ENCODE assay signal across 28 cellular contexts in the genomic region with DNA sequence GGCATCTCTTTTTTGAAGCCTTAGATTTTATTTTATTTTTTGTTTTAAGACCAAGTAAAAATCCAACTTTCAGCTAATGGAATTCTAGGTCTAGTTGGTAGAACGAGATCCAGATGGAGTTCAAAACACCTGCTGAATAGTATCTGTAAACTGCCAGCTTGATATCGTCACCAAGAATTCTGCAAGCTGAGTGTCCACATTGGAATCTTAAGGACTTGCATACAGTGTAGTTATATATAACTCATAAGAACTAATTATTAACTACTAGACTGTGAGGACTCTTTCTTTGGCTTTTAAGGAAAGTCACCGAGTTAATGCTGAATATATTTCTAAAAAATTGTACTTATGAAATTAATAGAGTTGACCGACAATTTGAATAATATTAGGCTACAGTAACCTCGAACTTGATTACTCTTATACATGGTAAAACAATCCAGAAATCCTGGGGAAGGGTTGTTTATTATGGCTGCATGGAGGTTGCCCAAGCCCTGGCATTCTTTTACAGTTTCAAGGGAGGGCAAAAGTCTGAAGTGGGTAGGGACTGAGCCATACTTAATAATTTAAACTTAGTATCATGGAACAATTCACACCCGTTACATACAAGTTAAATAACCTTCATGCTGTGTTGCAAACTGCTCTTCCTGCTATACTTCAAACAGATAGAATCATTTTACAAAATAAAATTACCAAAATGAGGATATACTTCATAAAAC.
"Had no signal": no experiment of that assay in that cellular context is flagged by ENCODE, and none has a peak within 500 bp of the region (broad histone marks: within the 10 kb centered on the region; RNA-seq: fewer than 3 reads in every experiment).

No MANE protein-coding gene starts in this region.

- H3K9me3 ChIP-seq: ascending aorta had no signal

- H3K27ac Mint-ChIP-seq: activated CD4-positive, alpha-beta T cell treated with anti-CD3 and anti-CD28 coated beads, Interleukin-2, amount 10 ng/mL, durations not matched to agents 7 days and 5 days; activated CD8-positive, alpha-beta T cell treated with anti-CD3 and anti-CD28 coated beads, Interleukin-2, amount 10 ng/mL, durations not matched to agents 7 days and 5 days; activated naive CD4-positive, alpha-beta T cell treated with anti-CD3 and anti-CD28 coated beads, Interleukin-2, amount 50 U/mL, for 24 hours; activated naive CD8-positive, alpha-beta T cell treated with anti-CD3 and anti-CD28 coated beads, Interleukin-2, amount 10 ng/mL, durations not matched to agents 7 days and 5 days; activated T-cell treated with anti-CD3 and anti-CD28 coated beads, Interleukin-2, amount 50 U/mL, for 24 hours; activated T-helper 2 cell treated with anti-CD3 and anti-CD28 coated beads, Interferon-gamma antibody, Interleukin-2, Interleukin-4, amounts not matched to agents 10 μg/mL and 5 μg/mL and 100 μg/mL, durations not matched to agents 14 hours and 24 hours and 36 hours had no signal

- H3K36me3 Mint-ChIP-seq: activated naive CD4-positive, alpha-beta T cell treated with anti-CD3 and anti-CD28 coated beads, Interleukin-2, amount 50 U/mL, for 24 hours; activated naive CD8-positive, alpha-beta T cell treated with anti-CD3 and anti-CD28 coated beads, Interleukin-2, amount 10 ng/mL, durations not matched to agents 7 days and 5 days had no signal

- H3K27ac ChIP-seq: ascending aorta, cardiac muscle cell, SJCRH30, SK-N-MC had no signal

- H3K4me1 Mint-ChIP-seq: activated CD4-positive, alpha-beta T cell treated with anti-CD3 and anti-CD28 coated beads, Interleukin-2, amount 10 ng/mL, durations not matched to agents 7 days and 5 days; activated naive CD4-positive, alpha-beta T cell treated with anti-CD3 and anti-CD28 coated beads, Interleukin-2, amount 50 U/mL, for 24 hours; activated naive CD8-positive, alpha-beta T cell treated with anti-CD3 and anti-CD28 coated beads, Interleukin-2, amount 10 ng/mL, durations not matched to agents 7 days and 5 days had no signal

- ATAC-seq: activated CD8-positive, alpha-beta T cell treated with anti-CD3 and anti-CD28 coated beads, Interleukin-2, amount 10 ng/mL, durations not matched to agents 7 days and 5 days; K562; Panc1 had no signal

- H3K4me1 ChIP-seq: ascending aorta, SJCRH30 had no signal

- H3K27me3 ChIP-seq: ascending aorta, cardiac muscle cell had no signal

- H3K4me3 Mint-ChIP-seq: activated CD4-positive, alpha-beta T cell treated with anti-CD3 and anti-CD28 coated beads, Interleukin-2, amount 10 ng/mL, durations not matched to agents 7 days and 5 days; activated CD8-positive, alpha-beta T cell treated with anti-CD3 and anti-CD28 coated beads, Interleukin-2, amount 10 ng/mL, durations not matched to agents 7 days and 5 days; activated naive CD4-positive, alpha-beta T cell treated with anti-CD3 and anti-CD28 coated beads, Interleukin-2, amount 50 U/mL, for 24 hours; activated naive CD8-positive, alpha-beta T cell treated with anti-CD3 and anti-CD28 coated beads, Interleukin-2, amount 10 ng/mL, durations not matched to agents 7 days and 5 days; activated T-cell treated with anti-CD3 and anti-CD28 coated beads, Interleukin-2, amount 50 U/mL, for 24 hours had no signal

- DNase-seq: activated CD4-positive, alpha-beta T cell treated with anti-CD3 and anti-CD28 coated beads, Interleukin-2, amount 10 ng/mL, durations not matched to agents 7 days and 5 days; activated CD4-positive, alpha-beta T cell treated with anti-CD3 and anti-CD28 coated beads, Interleukin-2, amount 50 U/mL, for 48 hours; activated CD8-positive, alpha-beta T cell treated with anti-CD3 and anti-CD28 coated beads, Interleukin-2, amount 10 ng/mL, durations not matched to agents 7 days and 5 days; activated gamma-delta T cell; activated naive CD4-positive, alpha-beta T cell treated with Interleukin-2 at 50 U/mL for 16 hours; activated naive CD8-positive, alpha-beta T cell treated with anti-CD3 and anti-CD28 coated beads, Interleukin-2, amount 10 ng/mL, durations not matched to agents 7 days and 5 days; activated T-cell treated with anti-CD3 and anti-CD28 coated beads, Interleukin-2, amount 50 U/mL, for 24 hours; amygdala; NCI-H1092 treated with DMSO at 0.1 percent for 48 hours; NCI-H1417; NCI-H146; NCI-H187; NCI-H2029 treated with DMSO at 0.1 percent for 48 hours; NCI-H2171 treated with DMSO at 0.1 percent for 48 hours; NCI-H2227 treated with DMSO at 0.1 percent for 48 hours; NCI-H446 treated with DMSO at 0.1 percent for 48 hours; NCI-H524 treated with DMSO at 0.1 percent for 48 hours; SHP77; SJCRH30; T1000 had no signal

- H3K4me3 ChIP-seq: ascending aorta, cardiac muscle cell, K562, SJCRH30, SK-N-MC had no signal

- H3K27me3 Mint-ChIP-seq: activated CD4-positive, alpha-beta T cell treated with anti-CD3 and anti-CD28 coated beads, Interleukin-2, amount 10 ng/mL, durations not matched to agents 7 days and 5 days; activated naive CD4-positive, alpha-beta T cell treated with anti-CD3 and anti-CD28 coated beads, Interleukin-2, amount 50 U/mL, for 24 hours; activated naive CD8-positive, alpha-beta T cell treated with anti-CD3 and anti-CD28 coated beads, Interleukin-2, amount 10 ng/mL, durations not matched to agents 7 days and 5 days; activated T-cell treated with anti-CD3 and anti-CD28 coated beads, Interleukin-2, amount 50 U/mL, for 24 hours had no signal

- H3K9me3 Mint-ChIP-seq: activated naive CD8-positive, alpha-beta T cell treated with anti-CD3 and anti-CD28 coated beads, Interleukin-2, amount 10 ng/mL, durations not matched to agents 7 days and 5 days; activated T-cell treated with anti-CD3 and anti-CD28 coated beads, Interleukin-2, amount 50 U/mL, for 24 hours had no signal

- FAIRE-seq: K562, TTC549 had no signal

- H3K36me3 ChIP-seq: ascending aorta, cardiac muscle cell, SJCRH30 had no signal
